8 cellular contexts compared by ENCODE assay signal in the genomic region with DNA sequence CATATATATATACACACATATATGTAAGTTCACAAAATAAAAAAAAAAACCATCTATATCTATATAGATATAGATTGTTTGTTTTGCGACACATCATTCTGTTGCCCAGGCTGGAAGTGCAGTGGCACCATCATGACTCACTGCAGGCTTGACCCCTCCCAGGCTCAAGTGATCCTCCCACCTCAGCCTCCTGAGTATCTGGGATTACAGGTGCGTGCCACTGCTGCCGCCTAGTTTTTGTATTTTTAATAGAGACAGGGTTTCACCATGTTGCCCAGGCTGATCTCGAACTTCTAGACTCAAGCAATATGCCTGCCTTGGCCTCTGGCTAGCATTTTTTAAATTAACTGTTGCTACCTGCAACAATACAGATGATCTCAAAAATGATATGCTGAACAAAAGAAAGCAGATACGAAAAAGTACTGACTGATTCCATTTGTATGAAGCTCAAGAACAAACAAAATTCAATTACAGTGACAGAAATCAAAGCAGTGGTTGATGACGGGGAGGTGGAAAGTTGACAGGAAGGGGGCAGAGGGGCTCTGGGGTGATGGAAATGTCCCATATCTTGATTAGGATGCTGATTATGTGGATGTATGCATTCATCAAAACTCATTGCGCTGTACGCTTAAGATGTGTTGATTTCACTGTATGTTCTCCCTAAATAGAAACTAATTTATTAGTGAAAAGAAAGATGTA. TPM values are rescaled to one million over a fixed set of nuclear protein-coding genes. Genes with fewer than 3 reads are reported as not detected.
DNase-seq lines count a peak whose midpoint lies in the region; ATAC-seq and TF ChIP-seq lines count a peak whose summit lies in the region.

No MANE protein-coding gene starts in this region.

- ATAC-seq in SK-N-SH treated with all-trans-retinoic acid at 6 μM for 48 hours (peak; percentile 23), upper lobe of left lung (ENCODE audit: low FRiP score in 2 of 2) (no peak), GM19035 (IDR thresholded peaks at IDR 0.05; ENCODE audit: unreplicated experiment) (no peak), HG03025 (IDR thresholded peaks at IDR 0.05; ENCODE audit: low FRiP score, unreplicated experiment) (no peak)

- TF ChIP-seq CTCF in upper lobe of left lung (IDR thresholded peaks at IDR 0.05) = no peak

- peak overlapping the region; percentile 32 for H3K4me3 ChIP-seq in effector memory CD4-positive, alpha-beta T cell (ENCODE audit: insufficient read depth, low read depth, low read length, poor library complexity, severe bottlenecking)
- no peak overlapping the region for H3K4me3 ChIP-seq in upper lobe of left lung

- 86 to 89% methylated on average over 8 of the region's 8 CpGs for WGBS in upper lobe of left lung, 2 donors

- H3K27ac ChIP-seq in effector memory CD4-positive, alpha-beta T cell (ENCODE audit: insufficient read depth, low read length, poor library complexity, severe bottlenecking) = peak overlapping the region; percentile 68
- H3K27ac ChIP-seq in upper lobe of left lung = peak overlapping the region; percentile 67 to 82 (median 80)

- no peak for TF ChIP-seq POLR2A in upper lobe of left lung (IDR thresholded peaks at IDR 0.05)

- H3K4me1 ChIP-seq in effector memory CD4-positive, alpha-beta T cell (ENCODE audit: control insufficient read depth, insufficient read depth, low read length, poor library complexity, severe bottlenecking) = peaks cover 15% of the 10 kb centered on the region
- peaks cover 9 to 33% (median 22%) of the 10 kb centered on the region in 4 donors for H3K4me1 ChIP-seq in upper lobe of left lung

- H3K36me3 ChIP-seq in effector memory CD4-positive, alpha-beta T cell (ENCODE audit: control insufficient read depth, insufficient read depth, low read length) = no peaks in the 10 kb centered on the region
- no peaks in the 10 kb centered on the region for H3K36me3 ChIP-seq in upper lobe of left lung

- peak; percentile 31 for DNase-seq in stimulated activated CD8-positive, alpha-beta memory T cell treated with anti-CD3 and anti-CD28 coated beads, Interleukin-12 subunit alpha, Interleukin-12 subunit beta, amount 100 ng/mL, for 1 hour (ENCODE audit: low read depth)
- DNase-seq in stimulated activated CD8-positive, alpha-beta memory T cell treated with anti-CD3 and anti-CD28 coated beads, Interleukin-4, amount 100 ng/mL, for 48 hours = no peak
- peak; percentile 61 to 63 (median 63) for DNase-seq in effector memory CD4-positive, alpha-beta T cell
- DNase-seq in upper lobe of left lung (peak in 1 of 2 donors; percentile 70), RPMI8226 (no peak)

- no peaks in the 10 kb centered on the region for H3K9me3 ChIP-seq in effector memory CD4-positive, alpha-beta T cell (ENCODE audit: control insufficient read depth, low read length)
- H3K9me3 ChIP-seq in upper lobe of left lung = no peaks in the 10 kb centered on the region

- no peaks in the 10 kb centered on the region for H3K27me3 ChIP-seq in effector memory CD4-positive, alpha-beta T cell (replicated peaks; ENCODE audit: control insufficient read depth, insufficient read depth, low read length, poor library complexity, severe bottlenecking)
- H3K27me3 ChIP-seq in upper lobe of left lung = no peaks in the 10 kb centered on the region

- no peak for TF ChIP-seq EP300 in upper lobe of left lung (IDR thresholded peaks at IDR 0.05)

TF ChIP-seq in SK-N-SH treated with all-trans-retinoic acid at 6 μM for 48 hours, 23 proteins besides CTCF, POLR2A, EP300 and RAD21:
- TF ChIP-seq ZNF70 (CRISPR knock-in tag; IDR thresholded peaks at IDR 0.05) = no peak
- TF ChIP-seq ZFP3 (CRISPR knock-in tag; IDR thresholded peaks at IDR 0.05) = no peak
- TF ChIP-seq, protein P1, sequence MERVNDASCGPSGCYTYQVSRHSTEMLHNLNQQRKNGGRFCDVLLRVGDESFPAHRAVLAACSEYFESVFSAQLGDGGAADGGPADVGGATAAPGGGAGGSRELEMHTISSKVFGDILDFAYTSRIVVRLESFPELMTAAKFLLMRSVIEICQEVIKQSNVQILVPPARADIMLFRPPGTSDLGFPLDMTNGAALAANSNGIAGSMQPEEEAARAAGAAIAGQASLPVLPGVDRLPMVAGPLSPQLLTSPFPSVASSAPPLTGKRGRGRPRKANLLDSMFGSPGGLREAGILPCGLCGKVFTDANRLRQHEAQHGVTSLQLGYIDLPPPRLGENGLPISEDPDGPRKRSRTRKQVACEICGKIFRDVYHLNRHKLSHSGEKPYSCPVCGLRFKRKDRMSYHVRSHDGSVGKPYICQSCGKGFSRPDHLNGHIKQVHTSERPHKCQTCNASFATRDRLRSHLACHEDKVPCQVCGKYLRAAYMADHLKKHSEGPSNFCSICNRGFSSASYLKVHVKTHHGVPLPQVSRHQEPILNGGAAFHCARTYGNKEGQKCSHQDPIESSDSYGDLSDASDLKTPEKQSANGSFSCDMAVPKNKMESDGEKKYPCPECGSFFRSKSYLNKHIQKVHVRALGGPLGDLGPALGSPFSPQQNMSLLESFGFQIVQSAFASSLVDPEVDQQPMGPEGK (CRISPR knock-in tag; IDR thresholded peaks at IDR 0.05; ENCODE audit: borderline replicate concordance) = no peak
- TF ChIP-seq, protein P2, sequence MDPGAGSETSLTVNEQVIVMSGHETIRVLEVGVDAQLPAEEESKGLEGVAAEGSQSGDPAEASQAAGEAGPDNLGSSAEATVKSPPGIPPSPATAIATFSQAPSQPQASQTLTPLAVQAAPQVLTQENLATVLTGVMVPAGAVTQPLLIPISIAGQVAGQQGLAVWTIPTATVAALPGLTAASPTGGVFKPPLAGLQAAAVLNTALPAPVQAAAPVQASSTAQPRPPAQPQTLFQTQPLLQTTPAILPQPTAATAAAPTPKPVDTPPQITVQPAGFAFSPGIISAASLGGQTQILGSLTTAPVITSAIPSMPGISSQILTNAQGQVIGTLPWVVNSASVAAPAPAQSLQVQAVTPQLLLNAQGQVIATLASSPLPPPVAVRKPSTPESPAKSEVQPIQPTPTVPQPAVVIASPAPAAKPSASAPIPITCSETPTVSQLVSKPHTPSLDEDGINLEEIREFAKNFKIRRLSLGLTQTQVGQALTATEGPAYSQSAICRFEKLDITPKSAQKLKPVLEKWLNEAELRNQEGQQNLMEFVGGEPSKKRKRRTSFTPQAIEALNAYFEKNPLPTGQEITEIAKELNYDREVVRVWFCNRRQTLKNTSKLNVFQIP (CRISPR knock-in tag; IDR thresholded peaks at IDR 0.05; ENCODE audit: borderline replicate concordance, low read depth) = no peak
- no peak for TF ChIP-seq PPARA (CRISPR knock-in tag; IDR thresholded peaks at IDR 0.05; ENCODE audit: borderline replicate concordance)

RNA-seq across cellular contexts. Expression of a gene that starts 49.6 kb away (rescaled TPM):
- 100 to 1,000 TPM in 1 of 6 donors, 10 to 100 TPM in 5; 44.2 to 106 (median 71.7) TPM for total RNA-seq in upper lobe of left lung

Comparison
In these comparisons a context has a peak if more than half of its experiments do, and no peak if none do; other contexts are left out.
1. DNase-seq: peak in stimulated activated CD8-positive, alpha-beta memory T cell treated with anti-CD3 and anti-CD28 coated beads, Interleukin-12 subunit alpha, Interleukin-12 subunit beta, amount 100 ng/mL, for 1 hour (single experiment) and effector memory CD4-positive, alpha-beta T cell (3 of 3); none in stimulated activated CD8-positive, alpha-beta memory T cell treated with anti-CD3 and anti-CD28 coated beads, Interleukin-4, amount 100 ng/mL, for 48 hours (single experiment) and RPMI8226 (single experiment).